In genomic region chr7:126799541-126799940, GRCh38 we compare ENCODE assay signal across 7 cellular contexts.
"Had no signal": no experiment of that assay in that cellular context is flagged by ENCODE, and none has a peak within 500 bp of the region (broad histone marks: within the 10 kb centered on the region; RNA-seq: fewer than 3 reads in every experiment).

No MANE protein-coding gene starts in this region.

- H3K36me3 ChIP-seq: HAP-1 had no signal

- H2AFZ ChIP-seq: GM23248 had no signal

- H3K4me3 ChIP-seq: GM23248, HAP-1 had no signal

- H3K9me3 ChIP-seq: HAP-1 had no signal

- FAIRE-seq: HepG2 had no signal

- H3K27ac ChIP-seq: GM23248, HL-60 had no signal

- H3K9ac ChIP-seq: GM23248 had no signal

- H3K4me1 ChIP-seq: HAP-1 had no signal

- DNase-seq: GM23248, GOT3, H7, HFFc6 had no signal
